1 cellular context compared by ENCODE assay signal in the genomic region with DNA sequence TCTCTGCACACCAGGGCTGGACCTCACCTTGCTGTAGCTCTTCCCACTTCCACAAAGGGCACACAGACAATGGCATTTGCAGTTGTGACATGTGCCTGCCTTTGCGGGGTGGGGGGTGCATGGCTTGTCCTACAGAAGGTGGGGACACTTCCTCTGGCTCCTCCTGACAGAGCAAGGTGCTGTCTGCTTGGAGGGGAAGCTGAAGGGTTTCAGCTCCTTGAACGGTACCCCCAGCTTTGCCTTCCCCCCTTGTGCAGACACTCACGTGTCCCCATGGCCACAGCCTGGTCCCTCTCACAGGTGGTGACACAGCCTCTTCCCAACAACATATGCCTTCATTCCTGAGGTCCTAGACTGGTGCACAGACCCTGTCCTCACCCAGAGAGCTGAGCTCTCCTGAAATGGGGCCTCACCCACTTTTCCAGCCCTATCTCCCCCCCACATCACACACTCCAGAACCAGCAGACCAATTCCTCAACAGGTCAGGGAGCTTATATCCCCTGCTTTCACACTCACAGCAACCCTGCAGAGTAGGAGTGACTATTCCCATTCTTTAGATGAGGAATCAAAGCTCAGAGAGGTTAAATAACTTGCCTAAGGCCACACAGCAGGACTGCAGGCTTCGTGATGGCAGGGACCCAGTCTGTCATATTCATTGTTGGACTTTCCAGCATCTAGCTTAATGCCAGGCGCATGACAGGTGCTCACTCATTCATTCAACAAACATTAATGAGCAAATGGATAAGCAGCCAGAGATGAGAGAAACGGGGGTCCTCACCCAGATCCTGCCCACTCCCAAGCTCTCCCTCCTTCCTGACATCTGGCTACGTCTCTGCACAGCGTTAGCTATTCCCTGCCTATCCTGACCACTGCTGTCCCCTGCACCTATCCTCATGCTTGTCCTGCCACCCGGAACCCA.
TF ChIP-seq lines count a peak whose summit lies in the region.

No MANE protein-coding gene starts in this region.

TF ChIP-seq in K562, 482 proteins besides CTCF, POLR2A, EP300 and RAD21:
- TF ChIP-seq POLR2AphosphoS5 (IDR thresholded peaks at IDR 0.05; ENCODE audit: control insufficient read depth, insufficient read depth, low read depth, low read length) (no peak), SP2 (IDR thresholded peaks at IDR 0.05; ENCODE audit: extremely low read depth, low read depth, low read length, poor library complexity, severe bottlenecking) (no peak), EZH2 (IDR thresholded peaks at IDR 0.05; ENCODE audit: borderline replicate concordance, low read depth, low read length) (no peak), HDAC2 (IDR thresholded peaks at IDR 0.05) (no peak), RBM25 (IDR thresholded peaks at IDR 0.05; ENCODE audit: low read depth, low read length, severe bottlenecking) (peak; percentile 43), KLF10 (CRISPR knock-in tag; IDR thresholded peaks at IDR 0.05) (no peak), SUPT5H (IDR thresholded peaks at IDR 0.05) (no peak), LEF1 (IDR thresholded peaks at IDR 0.05) (no peak), ZNF184 (CRISPR knock-in tag; IDR thresholded peaks at IDR 0.05) (no peak), FOXJ2 (tag; IDR thresholded peaks at IDR 0.05) (no peak), OTX1 (CRISPR knock-in tag; IDR thresholded peaks at IDR 0.05) (no peak), MYBL2 (IDR thresholded peaks at IDR 0.05; ENCODE audit: low read depth) (no peak), MYBL2 (CRISPR knock-in tag; IDR thresholded peaks at IDR 0.05; ENCODE audit: borderline replicate concordance) (no peak), YBX1 (IDR thresholded peaks at IDR 0.05) (no peak), TCF3 (CRISPR knock-in tag; IDR thresholded peaks at IDR 0.05) (no peak), RB1 (IDR thresholded peaks at IDR 0.05; ENCODE audit: low read depth) (no peak), ZNF699 (CRISPR knock-in tag; IDR thresholded peaks at IDR 0.05; ENCODE audit: insufficient replicate concordance) (no peak), ZNF778 (CRISPR knock-in tag; IDR thresholded peaks at IDR 0.05) (no peak), TSC22D4 (tag; IDR thresholded peaks at IDR 0.05) (no peak), HOXB6 (CRISPR knock-in tag; IDR thresholded peaks at IDR 0.05; ENCODE audit: borderline replicate concordance) (no peak), MXI1 (IDR thresholded peaks at IDR 0.05; ENCODE audit: low read depth, low read length) (no peak), CREB1 (IDR thresholded peaks at IDR 0.05) (no peak), CREB1 (CRISPR knock-in tag; IDR thresholded peaks at IDR 0.05) (no peak), HNRNPK (IDR thresholded peaks at IDR 0.05; ENCODE audit: low read depth, low read length, poor library complexity, severe bottlenecking) (no peak), MED1 (CRISPR knock-in tag; IDR thresholded peaks at IDR 0.05; ENCODE audit: borderline replicate concordance) (no peak), NFYB (IDR thresholded peaks at IDR 0.05; ENCODE audit: extremely low read depth, insufficient read length) (no peak), ZFP36 (IDR thresholded peaks at IDR 0.05; ENCODE audit: low read depth, low read length, partially characterized antibody) (peak; percentile 69)
- TF ChIP-seq, protein P1, sequence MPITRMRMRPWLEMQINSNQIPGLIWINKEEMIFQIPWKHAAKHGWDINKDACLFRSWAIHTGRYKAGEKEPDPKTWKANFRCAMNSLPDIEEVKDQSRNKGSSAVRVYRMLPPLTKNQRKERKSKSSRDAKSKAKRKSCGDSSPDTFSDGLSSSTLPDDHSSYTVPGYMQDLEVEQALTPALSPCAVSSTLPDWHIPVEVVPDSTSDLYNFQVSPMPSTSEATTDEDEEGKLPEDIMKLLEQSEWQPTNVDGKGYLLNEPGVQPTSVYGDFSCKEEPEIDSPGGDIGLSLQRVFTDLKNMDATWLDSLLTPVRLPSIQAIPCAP (CRISPR knock-in tag; IDR thresholded peaks at IDR 0.05; ENCODE audit: borderline replicate concordance): no peak
- TF ChIP-seq, protein P2, sequence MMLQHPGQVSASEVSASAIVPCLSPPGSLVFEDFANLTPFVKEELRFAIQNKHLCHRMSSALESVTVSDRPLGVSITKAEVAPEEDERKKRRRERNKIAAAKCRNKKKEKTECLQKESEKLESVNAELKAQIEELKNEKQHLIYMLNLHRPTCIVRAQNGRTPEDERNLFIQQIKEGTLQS (IDR thresholded peaks at IDR 0.05): no peak
- TF ChIP-seq, protein P2 (CRISPR knock-in tag; conservative IDR thresholded peaks at IDR 0.05): no peak
- TF ChIP-seq, protein P3, sequence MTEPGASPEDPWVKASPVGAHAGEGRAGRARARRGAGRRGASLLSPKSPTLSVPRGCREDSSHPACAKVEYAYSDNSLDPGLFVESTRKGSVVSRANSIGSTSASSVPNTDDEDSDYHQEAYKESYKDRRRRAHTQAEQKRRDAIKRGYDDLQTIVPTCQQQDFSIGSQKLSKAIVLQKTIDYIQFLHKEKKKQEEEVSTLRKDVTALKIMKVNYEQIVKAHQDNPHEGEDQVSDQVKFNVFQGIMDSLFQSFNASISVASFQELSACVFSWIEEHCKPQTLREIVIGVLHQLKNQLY (CRISPR knock-in tag; conservative IDR thresholded peaks at IDR 0.05): no peak
- TF ChIP-seq, protein P4, sequence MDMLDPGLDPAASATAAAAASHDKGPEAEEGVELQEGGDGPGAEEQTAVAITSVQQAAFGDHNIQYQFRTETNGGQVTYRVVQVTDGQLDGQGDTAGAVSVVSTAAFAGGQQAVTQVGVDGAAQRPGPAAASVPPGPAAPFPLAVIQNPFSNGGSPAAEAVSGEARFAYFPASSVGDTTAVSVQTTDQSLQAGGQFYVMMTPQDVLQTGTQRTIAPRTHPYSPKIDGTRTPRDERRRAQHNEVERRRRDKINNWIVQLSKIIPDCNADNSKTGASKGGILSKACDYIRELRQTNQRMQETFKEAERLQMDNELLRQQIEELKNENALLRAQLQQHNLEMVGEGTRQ (CRISPR knock-in tag; IDR thresholded peaks at IDR 0.05): no peak
- TF ChIP-seq, protein P5, sequence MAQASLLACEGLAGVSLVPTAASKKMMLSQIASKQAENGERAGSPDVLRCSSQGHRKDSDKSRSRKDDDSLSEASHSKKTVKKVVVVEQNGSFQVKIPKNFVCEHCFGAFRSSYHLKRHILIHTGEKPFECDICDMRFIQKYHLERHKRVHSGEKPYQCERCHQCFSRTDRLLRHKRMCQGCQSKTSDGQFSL (CRISPR knock-in tag; IDR thresholded peaks at IDR 0.05): peak; percentile 69
- TF ChIP-seq, protein P5 (tag; IDR thresholded peaks at IDR 0.05): no peak
- TF ChIP-seq, protein P6, sequence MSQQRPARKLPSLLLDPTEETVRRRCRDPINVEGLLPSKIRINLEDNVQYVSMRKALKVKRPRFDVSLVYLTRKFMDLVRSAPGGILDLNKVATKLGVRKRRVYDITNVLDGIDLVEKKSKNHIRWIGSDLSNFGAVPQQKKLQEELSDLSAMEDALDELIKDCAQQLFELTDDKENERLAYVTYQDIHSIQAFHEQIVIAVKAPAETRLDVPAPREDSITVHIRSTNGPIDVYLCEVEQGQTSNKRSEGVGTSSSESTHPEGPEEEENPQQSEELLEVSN (IDR thresholded peaks at IDR 0.05; ENCODE audit: borderline replicate concordance in 1 of 2, extremely low read depth in 1 of 2, insufficient read depth in 1 of 2, insufficient read length in 1 of 2, low read depth in 1 of 2, low read length in 1 of 2, poor library complexity in 1 of 2, severe bottlenecking in 1 of 2): peak in 1 of 2 experiments; percentile 15
- TF ChIP-seq, protein P7, sequence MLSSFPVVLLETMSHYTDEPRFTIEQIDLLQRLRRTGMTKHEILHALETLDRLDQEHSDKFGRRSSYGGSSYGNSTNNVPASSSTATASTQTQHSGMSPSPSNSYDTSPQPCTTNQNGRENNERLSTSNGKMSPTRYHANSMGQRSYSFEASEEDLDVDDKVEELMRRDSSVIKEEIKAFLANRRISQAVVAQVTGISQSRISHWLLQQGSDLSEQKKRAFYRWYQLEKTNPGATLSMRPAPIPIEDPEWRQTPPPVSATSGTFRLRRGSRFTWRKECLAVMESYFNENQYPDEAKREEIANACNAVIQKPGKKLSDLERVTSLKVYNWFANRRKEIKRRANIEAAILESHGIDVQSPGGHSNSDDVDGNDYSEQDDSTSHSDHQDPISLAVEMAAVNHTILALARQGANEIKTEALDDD (IDR thresholded peaks at IDR 0.05): no peak
